Comparison of ENCODE assay signal across 1 cellular context in the genomic region with DNA sequence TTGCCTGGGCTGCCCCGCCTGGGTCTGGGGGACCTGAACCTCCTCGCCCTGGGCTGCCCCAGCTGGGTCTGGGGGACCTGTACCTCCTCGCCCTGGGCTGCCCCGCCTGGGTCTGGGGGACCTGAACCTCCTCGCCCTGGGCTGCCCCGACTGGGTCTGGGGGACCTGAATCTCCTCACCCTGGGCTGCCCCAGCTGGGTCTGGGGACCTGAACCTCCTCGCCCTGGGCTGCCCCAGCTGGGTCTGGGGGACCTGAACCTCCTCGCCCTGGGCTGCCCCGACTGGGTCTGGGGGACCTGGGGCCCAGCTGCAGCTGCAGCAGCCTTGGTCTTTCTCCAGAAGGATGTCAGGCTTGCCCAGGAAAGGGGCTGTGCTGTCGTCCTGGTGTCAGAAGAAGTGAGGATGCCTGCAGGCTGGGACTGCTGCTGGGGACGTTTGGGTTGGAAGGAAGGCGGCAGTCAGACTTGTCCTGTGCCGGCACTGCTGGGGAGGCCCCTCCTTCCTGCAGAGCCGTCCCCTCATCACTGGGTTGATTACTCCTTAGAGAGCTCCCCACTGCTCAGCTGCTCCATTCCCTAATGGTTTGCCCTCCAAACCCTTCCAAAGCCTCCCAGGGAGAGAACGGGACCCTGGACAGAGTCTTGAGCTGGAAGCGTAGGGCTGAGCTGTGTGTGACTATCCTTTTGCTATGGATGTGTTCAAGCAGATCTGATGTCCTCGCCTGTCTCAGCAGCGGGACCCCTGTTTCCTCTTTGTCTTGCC.
TF ChIP-seq lines count a peak whose summit lies in the region.

No MANE protein-coding gene starts in this region.

TF ChIP-seq in K562, 482 proteins besides CTCF, POLR2A, EP300 and RAD21:
- peak; percentile 64 for TF ChIP-seq POLR2G (IDR thresholded peaks at IDR 0.05; ENCODE audit: low read depth, low read length)
- peak; percentile 31 for TF ChIP-seq RBM22 (IDR thresholded peaks at IDR 0.05; ENCODE audit: low read depth, low read length, poor library complexity, severe bottlenecking)
- no peak for TF ChIP-seq RBM15 (IDR thresholded peaks at IDR 0.05; ENCODE audit: insufficient read depth, low read length)
- TF ChIP-seq MTA2 (IDR thresholded peaks at IDR 0.05; ENCODE audit: low read depth), result no peak
- no peak for TF ChIP-seq BCOR (IDR thresholded peaks at IDR 0.05)
- no peak for TF ChIP-seq MCM5 (IDR thresholded peaks at IDR 0.05; ENCODE audit: low read depth)
- TF ChIP-seq ZNF780A (CRISPR knock-in tag; IDR thresholded peaks at IDR 0.05), result no peak
- TF ChIP-seq U2AF1 (optimal IDR thresholded peaks at IDR 0.05; ENCODE audit: low read depth, low read length), result no peak
- no peak for TF ChIP-seq KLF6 (CRISPR knock-in tag; IDR thresholded peaks at IDR 0.05; ENCODE audit: borderline replicate concordance)
- TF ChIP-seq, protein P1, sequence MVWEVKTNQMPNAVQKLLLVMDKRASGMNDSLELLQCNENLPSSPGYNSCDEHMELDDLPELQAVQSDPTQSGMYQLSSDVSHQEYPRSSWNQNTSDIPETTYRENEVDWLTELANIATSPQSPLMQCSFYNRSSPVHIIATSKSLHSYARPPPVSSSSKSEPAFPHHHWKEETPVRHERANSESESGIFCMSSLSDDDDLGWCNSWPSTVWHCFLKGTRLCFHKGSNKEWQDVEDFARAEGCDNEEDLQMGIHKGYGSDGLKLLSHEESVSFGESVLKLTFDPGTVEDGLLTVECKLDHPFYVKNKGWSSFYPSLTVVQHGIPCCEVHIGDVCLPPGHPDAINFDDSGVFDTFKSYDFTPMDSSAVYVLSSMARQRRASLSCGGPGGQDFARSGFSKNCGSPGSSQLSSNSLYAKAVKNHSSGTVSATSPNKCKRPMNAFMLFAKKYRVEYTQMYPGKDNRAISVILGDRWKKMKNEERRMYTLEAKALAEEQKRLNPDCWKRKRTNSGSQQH (CRISPR knock-in tag; IDR thresholded peaks at IDR 0.05), result no peak
- TF ChIP-seq ATF7 (IDR thresholded peaks at IDR 0.05), result no peak
- TF ChIP-seq BRD4 (IDR thresholded peaks at IDR 0.05), result no peak
- no peak for TF ChIP-seq TEAD2 (tag; IDR thresholded peaks at IDR 0.05)
- no peak for TF ChIP-seq ELF4 (CRISPR knock-in tag; IDR thresholded peaks at IDR 0.05)
- TF ChIP-seq CREBBP (IDR thresholded peaks at IDR 0.05; ENCODE audit: low read depth, low read length), result no peak
- no peak for TF ChIP-seq CHD2 (IDR thresholded peaks at IDR 0.05; ENCODE audit: low read depth, low read length)
- TF ChIP-seq ZNF143 (CRISPR knock-in tag; IDR thresholded peaks at IDR 0.05), result no peak
- no peak for TF ChIP-seq GABPB2 (CRISPR knock-in tag; conservative IDR thresholded peaks at IDR 0.05)
- TF ChIP-seq SUPT5H (IDR thresholded peaks at IDR 0.05), result 0 out of 2 replicates have a peak, but pooled peaks have one; percentile 40
- no peak for TF ChIP-seq GABPB1 (CRISPR knock-in tag; IDR thresholded peaks at IDR 0.05)
- TF ChIP-seq USF2 (CRISPR knock-in tag; IDR thresholded peaks at IDR 0.05), result no peak
- no peak for TF ChIP-seq ZNF79 (CRISPR knock-in tag; IDR thresholded peaks at IDR 0.05; ENCODE audit: low read depth)
- no peak for TF ChIP-seq ZNF316 (IDR thresholded peaks at IDR 0.05)
TF ChIP-seq in K562: peak in this region for 3.
